Comparison of ENCODE assay signal across 20 cellular contexts in the genomic region with DNA sequence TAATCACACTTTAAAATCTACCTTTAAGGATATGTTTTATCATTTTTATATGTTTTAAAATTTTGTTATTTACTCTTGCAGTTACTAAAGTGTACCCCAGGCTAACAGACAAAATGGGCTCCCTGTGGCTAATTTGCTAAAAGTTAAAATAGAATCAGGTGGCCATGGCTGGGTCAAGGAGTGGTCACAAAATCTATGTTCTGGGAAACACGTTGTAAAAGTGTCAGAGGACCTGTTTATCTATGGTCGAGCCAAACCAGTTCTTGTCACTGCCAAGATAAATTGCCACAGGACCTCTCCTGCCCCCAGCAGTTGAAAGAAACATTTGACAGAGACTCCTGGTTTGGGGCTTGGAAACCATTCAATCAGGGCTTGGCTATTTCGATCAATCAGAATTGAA. TPM values are rescaled to one million over a fixed set of nuclear protein-coding genes. Genes with fewer than 3 reads are reported as not detected.
DNase-seq lines count a peak whose midpoint lies in the region; ATAC-seq and TF ChIP-seq lines count a peak whose summit lies in the region.
"Had no signal": no experiment of that assay in that cellular context is flagged by ENCODE, and none has a peak within 500 bp of the region (broad histone marks: within the 10 kb centered on the region; RNA-seq: fewer than 3 reads in every experiment).

No MANE protein-coding gene starts in this region.

- peaks cover 20% of the 10 kb centered on the region for H3K9me3 Mint-ChIP-seq in progenitor cell of endocrine pancreas (ENCODE audit: low read depth)
- H3K9me3 Mint-ChIP-seq: activated naive CD4-positive, alpha-beta T cell treated with anti-CD3 and anti-CD28 coated beads, Interleukin-2, amount 10 ng/mL, durations not matched to agents 7 days and 5 days; effector memory CD8-positive, alpha-beta T cell had no signal

- H3K36me3 Mint-ChIP-seq in progenitor cell of endocrine pancreas (ENCODE audit: insufficient read depth), result peaks cover 11% of the 10 kb centered on the region
- H3K36me3 Mint-ChIP-seq: activated naive CD4-positive, alpha-beta T cell treated with anti-CD3 and anti-CD28 coated beads, Interleukin-2, amount 10 ng/mL, durations not matched to agents 7 days and 5 days; IgD-negative memory B cell had no signal

- ATAC-seq in esophagus mucosa (peak; percentile 56), HG02981 (IDR thresholded peaks at IDR 0.05; ENCODE audit: unreplicated experiment) (no peak), HG03521 (IDR thresholded peaks at IDR 0.05; ENCODE audit: unreplicated experiment) (no peak)
- ATAC-seq: A549; effector memory CD8-positive, alpha-beta T cell; gastroesophageal sphincter had no signal

- no peaks in the 10 kb centered on the region for H3K27me3 Mint-ChIP-seq in progenitor cell of endocrine pancreas

- intact Hi-C loops in head of caudate nucleus (cut with DNase I), result no loop called here

- no peak for TF ChIP-seq CTCF in progenitor cell of endocrine pancreas (IDR thresholded peaks at IDR 0.05; ENCODE audit: unreplicated experiment)

- H3K4me1 Mint-ChIP-seq in progenitor cell of endocrine pancreas (ENCODE audit: low read depth), result peaks cover 36% of the 10 kb centered on the region
- H3K4me1 Mint-ChIP-seq: activated naive CD4-positive, alpha-beta T cell treated with anti-CD3 and anti-CD28 coated beads, Interleukin-2, amount 10 ng/mL, durations not matched to agents 7 days and 5 days; IgD-negative memory B cell had no signal

- H3K27ac Mint-ChIP-seq in progenitor cell of endocrine pancreas, result peak overlapping the region; percentile 87
- H3K27ac Mint-ChIP-seq: activated naive CD4-positive, alpha-beta T cell treated with anti-CD3 and anti-CD28 coated beads, Interleukin-2, amount 10 ng/mL, durations not matched to agents 7 days and 5 days; effector memory CD8-positive, alpha-beta T cell; H9; IgD-negative memory B cell had no signal

- no peak overlapping the region for H3K4me3 Mint-ChIP-seq in progenitor cell of endocrine pancreas (ENCODE audit: low read depth)
- H3K4me3 Mint-ChIP-seq: activated naive CD4-positive, alpha-beta T cell treated with anti-CD3 and anti-CD28 coated beads, Interleukin-2, amount 10 ng/mL, durations not matched to agents 7 days and 5 days; effector memory CD8-positive, alpha-beta T cell; H9; IgD-negative memory B cell had no signal

- DNase-seq in NCI-H2029 (lab: John Stamatoyannopoulos, UW) (peak; percentile 17), NCI-H2029 treated with DMSO at 0.1 percent for 48 hours (lab: John Stamatoyannopoulos, UW) (no peak), NCI-H510A treated with DMSO at 0.1 percent for 48 hours (lab: John Stamatoyannopoulos, UW) (peak; percentile 72), progenitor cell of endocrine pancreas (ENCODE audit: low spot score, unreplicated experiment) (peak; percentile 9), head of caudate nucleus (no peak)
- DNase-seq: activated CD4-positive, alpha-beta T cell treated with anti-CD3 and anti-CD28 coated beads, Interleukin-2, amount 50 U/mL, for 1 hour; activated naive CD4-positive, alpha-beta T cell treated with anti-CD3 and anti-CD28 coated beads, Interleukin-2, amount 10 ng/mL, durations not matched to agents 7 days and 5 days; amniotic stem cell; effector memory CD8-positive, alpha-beta T cell; H9; MG63; NCI-H82; uterus; WERI-Rb-1 had no signal

RNA-seq across cellular contexts. Expression of gene TTLL7, which starts 21.2 kb away (rescaled TPM):
- 2.2 TPM for total RNA-seq in esophagus mucosa
- total RNA-seq in progenitor cell of endocrine pancreas, result 106 and 117 TPM in 2 replicates

Comparison
In these comparisons a context has a peak if more than half of its experiments do, and no peak if none do; other contexts are left out.
1. DNase-seq: peak in NCI-H2029 (single experiment), NCI-H510A treated with DMSO at 0.1 percent for 48 hours (single experiment) and progenitor cell of endocrine pancreas (single experiment); none in NCI-H2029 treated with DMSO at 0.1 percent for 48 hours (single experiment) and head of caudate nucleus (0 of 42).
2. RNA of gene TTLL7, which starts 21.2 kb away (total RNA-seq): 106 to 117 TPM in progenitor cell of endocrine pancreas; 2.2 TPM in esophagus mucosa (single experiment); every median in the first group is over 10 times any median in the second.